23 cellular contexts compared by ENCODE assay signal in the genomic region with DNA sequence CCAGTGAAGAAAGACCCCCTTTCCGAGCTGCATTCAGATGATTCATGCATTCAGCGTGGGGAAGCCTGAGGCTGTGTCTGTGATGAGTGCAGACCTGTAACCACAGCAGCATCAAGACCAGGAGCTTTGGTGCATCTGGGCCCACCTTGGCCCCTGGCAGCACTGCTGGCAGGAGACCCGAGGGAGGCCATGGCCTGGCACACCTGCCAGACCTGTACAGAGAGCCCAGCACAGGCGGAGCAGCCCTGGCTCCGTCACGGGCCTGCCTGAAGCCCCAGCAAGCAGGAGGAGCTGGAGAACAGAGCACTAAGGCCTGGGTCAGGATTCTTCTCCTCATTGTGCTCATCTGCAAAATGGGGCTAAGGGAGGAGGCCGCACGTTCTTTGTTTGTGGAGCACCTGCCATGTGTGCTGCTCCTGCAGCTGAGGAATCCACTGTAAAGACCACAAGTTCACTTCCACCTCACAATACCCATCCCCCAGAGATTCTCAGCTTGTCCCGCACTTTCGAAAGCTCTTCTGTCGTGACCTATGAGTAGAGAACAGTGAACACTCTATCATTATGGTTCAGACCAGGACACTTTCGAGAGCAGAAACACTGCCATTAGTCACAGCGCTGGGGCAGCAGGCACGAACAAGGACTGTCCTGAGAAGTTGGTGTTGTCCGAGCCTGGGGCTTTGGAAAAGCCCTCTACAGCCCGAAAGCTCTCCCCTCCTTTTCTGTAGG.
DNase-seq lines count a peak whose midpoint lies in the region; ATAC-seq, FAIRE-seq and TF ChIP-seq lines count a peak whose summit lies in the region.
"Had no signal": no experiment of that assay in that cellular context is flagged by ENCODE, and none has a peak within 500 bp of the region (broad histone marks: within the 10 kb centered on the region; RNA-seq: fewer than 3 reads in every experiment).

No MANE protein-coding gene starts in this region.

- no peak overlapping the region for H3K4me3 ChIP-seq in HepG2 (replicated peaks in 1 of 3; ENCODE audit: insufficient read depth in 1 of 3, low read depth in 2 of 3, low read length in 3 of 3)
- no peak overlapping the region for H3K4me3 ChIP-seq in right lobe of liver
- H3K4me3 ChIP-seq in neuronal stem cell (ENCODE audit: low read length in 2 of 2): no peak overlapping the region
- H3K4me3 ChIP-seq in thyroid gland (replicated peaks in 1 of 3): no peak overlapping the region
- H3K4me3 ChIP-seq: GM12878, GM23248 had no signal

- H3K27ac ChIP-seq in HepG2 (ENCODE audit: extremely low read length, insufficient read depth, low read length) (no peak overlapping the region), right lobe of liver (no peak overlapping the region), neuronal stem cell (replicated peaks; ENCODE audit: low read length) (no peak overlapping the region), thyroid gland (peak overlapping the region; percentile 53 to 87 (median 75))
- H3K27ac ChIP-seq: GM23248 had no signal

- in situ Hi-C loops in HepG2 (cut with HindIII; ENCODE audit: extremely low pct_ligation_motif_present, low pct_unique_long_range_greater_than_20kb): no loop called here

- POLR2A ChIA-PET in HepG2 (lab: Yijun Ruan, JAX): no interaction called here

- H3K36me3 ChIP-seq in HepG2 (replicated peaks in 1 of 2; ENCODE audit: control insufficient read depth in 1 of 2, insufficient read depth in 2 of 2, low read length in 2 of 2) (no peaks in the 10 kb centered on the region), right lobe of liver (no peaks in the 10 kb centered on the region), neuronal stem cell (replicated peaks in 1 of 2; ENCODE audit: control insufficient read depth in 2 of 2, insufficient read depth in 2 of 2, low read length in 2 of 2) (no peaks in the 10 kb centered on the region), thyroid gland (no peaks in the 10 kb centered on the region)

- no peak overlapping the region for H3K9ac ChIP-seq in HepG2 (ENCODE audit: insufficient read depth, low read depth, low read length)
- no peak overlapping the region for H3K9ac ChIP-seq in neuronal stem cell (ENCODE audit: low read depth, low read length, poor library complexity)
- H3K9ac ChIP-seq: GM23248 had no signal

- intact Hi-C loops in HepG2 (cut with micrococcal nuclease; ENCODE audit: unreplicated experiment) (no loop called here), right lobe of liver (cut with DNase I) (no loop called here), thyroid gland (cut with DNase I) (no loop called here)

- no peak overlapping the region for H3K4ac ChIP-seq in neuronal stem cell (ENCODE audit: low read length)

- FAIRE-seq in HepG2 (lab: Jason Lieb, UNC) (no peak), D721Med (lab: Jason Lieb, UNC) (no peak)
- FAIRE-seq: GM12878, GM19239, H1 had no signal

- H2BK12ac ChIP-seq in neuronal stem cell (ENCODE audit: low read length): no peak overlapping the region

- H3K18ac ChIP-seq in neuronal stem cell (ENCODE audit: low read length): peak overlapping the region; percentile 44

- no peak for TF ChIP-seq EP300 in HepG2 (IDR thresholded peaks at IDR 0.05; ENCODE audit: low read depth in 2 of 2, low read length in 2 of 2)
- no peak for TF ChIP-seq EP300 in HepG2 (CRISPR knock-in tag; IDR thresholded peaks at IDR 0.05; ENCODE audit: borderline replicate concordance)

- no peak overlapping the region for H2BK15ac ChIP-seq in neuronal stem cell (ENCODE audit: low read length)

- WGBS in HepG2 (ENCODE audit: low lambda C conversion rate): 16% methylated on average over 12 of the region's 16 CpGs
- 83% methylated on average over 10 of the region's 16 CpGs for WGBS in right lobe of liver (ENCODE audit: insufficient coverage, low coverage, low lambda C conversion rate, missing lambda C conversion rate)
- no CpG with 5 or more reads among the region's 16 CpGs for WGBS in neuronal stem cell (ENCODE audit: extremely low coverage in 2 of 2, insufficient read length in 2 of 2, insufficient replicate concordance in 1 of 2), 2 donors
- 68 to 74% methylated on average over 10 to 12 of the region's 16 CpGs for WGBS in thyroid gland, 2 donors

- H3K27me3 ChIP-seq in HepG2 (ENCODE audit: control insufficient read depth in 1 of 2, insufficient read depth in 2 of 2, low read length in 2 of 2) (peaks cover 11 to 28% of the 10 kb centered on the region in 2 experiments; a peak in 4 of 5 replicates), right lobe of liver (no peaks in the 10 kb centered on the region), neuronal stem cell (ENCODE audit: control insufficient read depth in 3 of 3, insufficient read depth in 3 of 3, low read depth in 1 of 3, low read length in 3 of 3) (no peaks in the 10 kb centered on the region), thyroid gland (no peaks in the 10 kb centered on the region)

- no peak overlapping the region for H3K23ac ChIP-seq in neuronal stem cell (ENCODE audit: low read depth, low read length, poor library complexity)

- TF ChIP-seq RAD21 in HepG2 (CRISPR knock-in tag; IDR thresholded peaks at IDR 0.05): no peak

- no peak overlapping the region for H4K8ac ChIP-seq in neuronal stem cell (ENCODE audit: low read depth, low read length)

- DNase-seq in HepG2 (ENCODE audit: low spot score) (no peak), right lobe of liver (no peak), islet precursor cell (peak; percentile 70), neuronal stem cell (ENCODE audit: low spot score) (no peak), thyroid gland (peak; percentile 27 to 39), SK-N-DZ (ENCODE audit: low spot score) (no peak), D721Med (ENCODE audit: insufficient read length, low spot score) (no peak), DMS153 treated with DMSO at 0.1 percent for 48 hours (lab: John Stamatoyannopoulos, UW; ENCODE audit: unreplicated experiment) (no peak)
- DNase-seq: 8988T; C1 segment of cervical spinal cord; Calu3; CD4-positive, alpha-beta memory T cell; COR-L47; DMS153; DMS79; EL; GDM1; GM23248; H7; HCEC 1CT had no signal

- H4K91ac ChIP-seq in neuronal stem cell (ENCODE audit: low read depth, low read length, poor library complexity): no peak overlapping the region

- no peak overlapping the region for H3K4me2 ChIP-seq in HepG2 (ENCODE audit: low read depth, low read length)
- H3K4me2 ChIP-seq in neuronal stem cell (ENCODE audit: insufficient read depth, low read length, poor library complexity, severe bottlenecking): no peak overlapping the region

- no peak overlapping the region for H2BK120ac ChIP-seq in neuronal stem cell (ENCODE audit: low read depth, low read length)

- no TSS peak for BruUV-seq in HepG2 (replicated peaks; lab: Mats Ljungman, UMichigan)

- H3K4me1 ChIP-seq in HepG2 (ENCODE audit: insufficient read depth, low read length) (no peaks in the 10 kb centered on the region), right lobe of liver (no peaks in the 10 kb centered on the region), neuronal stem cell (ENCODE audit: control insufficient read depth in 2 of 2, insufficient read depth in 1 of 2, low read depth in 1 of 2, low read length in 2 of 2) (peaks cover 0 to 2% of the 10 kb centered on the region in 2 donors), thyroid gland (peaks cover 39 to 46% of the 10 kb centered on the region in 2 donors)

- no peak for TF ChIP-seq POLR2A in HepG2 (IDR thresholded peaks at IDR 0.05; ENCODE audit: insufficient read depth in 1 of 2, low read depth in 2 of 2, low read length in 2 of 2)
- no peak for TF ChIP-seq POLR2A in right lobe of liver (IDR thresholded peaks at IDR 0.05)
- TF ChIP-seq POLR2A in thyroid gland (IDR thresholded peaks at IDR 0.05): no peak

- H2AK5ac ChIP-seq in neuronal stem cell (ENCODE audit: low read depth, low read length): no peak overlapping the region

- H3K79me2 ChIP-seq in HepG2 (ENCODE audit: insufficient read depth, low read length): no peaks in the 10 kb centered on the region

- CTCF ChIA-PET in HepG2 (lab: Yijun Ruan, JAX; ENCODE audit: low intra/inter-chr PET ratio, low total read pairs): no interaction called here

- H3K79me1 ChIP-seq in neuronal stem cell (ENCODE audit: low read depth, low read length): no peaks in the 10 kb centered on the region

- TF ChIP-seq CTCF in HepG2 (CRISPR knock-in tag; IDR thresholded peaks at IDR 0.05) (no peak), right lobe of liver (IDR thresholded peaks at IDR 0.05) (no peak), thyroid gland (IDR thresholded peaks at IDR 0.05) (no peak), D721Med (IDR thresholded peaks at IDR 0.05; ENCODE audit: insufficient read depth, missing control alignments) (no peak)

- H3K9me3 ChIP-seq in HepG2 (ENCODE audit: low read length): no peaks in the 10 kb centered on the region
- no peaks in the 10 kb centered on the region for H3K9me3 ChIP-seq in right lobe of liver
- H3K9me3 ChIP-seq in neuronal stem cell (replicated peaks in 1 of 2; ENCODE audit: control insufficient read depth in 2 of 2, insufficient read depth in 1 of 2, low read depth in 1 of 2, low read length in 2 of 2): peaks cover 0 to 1% of the 10 kb centered on the region in 2 donors
- H3K9me3 ChIP-seq in thyroid gland: no peaks in the 10 kb centered on the region

- peak overlapping the region; percentile 75 for H3K14ac ChIP-seq in neuronal stem cell (ENCODE audit: low read length)

- no peak for ATAC-seq in HepG2
- ATAC-seq in right lobe of liver: no peak
- ATAC-seq: GM12878 had no signal

- no peaks in the 10 kb centered on the region for H4K20me1 ChIP-seq in HepG2 (ENCODE audit: insufficient read depth, low read length)

- H2AFZ ChIP-seq in HepG2 (ENCODE audit: low read length) (no peak overlapping the region), neuronal stem cell (ENCODE audit: low read length) (no peak overlapping the region)
- H2AFZ ChIP-seq: GM23248 had no signal

- H2BK5ac ChIP-seq in neuronal stem cell (ENCODE audit: low read length): no peak overlapping the region

TF ChIP-seq in HepG2, 621 proteins besides CTCF, POLR2A, EP300 and RAD21:
- TF ChIP-seq, protein P1, sequence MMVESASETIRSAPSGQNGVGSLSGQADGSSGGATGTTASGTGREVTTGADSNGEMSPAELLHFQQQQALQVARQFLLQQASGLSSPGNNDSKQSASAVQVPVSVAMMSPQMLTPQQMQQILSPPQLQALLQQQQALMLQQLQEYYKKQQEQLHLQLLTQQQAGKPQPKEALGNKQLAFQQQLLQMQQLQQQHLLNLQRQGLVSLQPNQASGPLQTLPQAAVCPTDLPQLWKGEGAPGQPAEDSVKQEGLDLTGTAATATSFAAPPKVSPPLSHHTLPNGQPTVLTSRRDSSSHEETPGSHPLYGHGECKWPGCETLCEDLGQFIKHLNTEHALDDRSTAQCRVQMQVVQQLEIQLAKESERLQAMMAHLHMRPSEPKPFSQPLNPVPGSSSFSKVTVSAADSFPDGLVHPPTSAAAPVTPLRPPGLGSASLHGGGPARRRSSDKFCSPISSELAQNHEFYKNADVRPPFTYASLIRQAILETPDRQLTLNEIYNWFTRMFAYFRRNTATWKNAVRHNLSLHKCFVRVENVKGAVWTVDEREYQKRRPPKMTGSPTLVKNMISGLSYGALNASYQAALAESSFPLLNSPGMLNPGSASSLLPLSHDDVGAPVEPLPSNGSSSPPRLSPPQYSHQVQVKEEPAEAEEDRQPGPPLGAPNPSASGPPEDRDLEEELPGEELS (CRISPR knock-in tag; IDR thresholded peaks at IDR 0.05): no peak
- TF ChIP-seq ZNF629 (CRISPR knock-in tag; conservative IDR thresholded peaks at IDR 0.05): peak; percentile 48; the same call in 1 of the 2 replicates

Comparison
In these comparisons a context has a peak if more than half of its experiments do, and no peak if none do; other contexts are left out.
1. DNase-seq: peak in islet precursor cell (single experiment) and thyroid gland (2 of 2); none in HepG2 (single experiment), right lobe of liver (0 of 3), neuronal stem cell (single experiment), SK-N-DZ (single experiment), D721Med (single experiment) and DMS153 treated with DMSO at 0.1 percent for 48 hours (single experiment).
2. H3K27ac ChIP-seq: peak in thyroid gland (3 of 3); none in HepG2 (single experiment), right lobe of liver (0 of 3) and neuronal stem cell (single experiment).